8 cellular contexts compared by ENCODE assay signal in genomic region chr1:203216274-203217138, GRCh38. TPM values are rescaled to one million over a fixed set of nuclear protein-coding genes. Genes with fewer than 3 reads are reported as not detected.
A peak's percentile ranks its signal among the peaks of the same experiment; 100 is the strongest.
DNase-seq lines count a peak whose midpoint lies in the region; ATAC-seq and TF ChIP-seq lines count a peak whose summit lies in the region.

No MANE protein-coding gene starts in this region.

- no peaks in the 10 kb centered on the region for H3K9me3 ChIP-seq in H9 (ENCODE audit: control insufficient read depth, low read depth, low read length)
- H3K9me3 ChIP-seq in liver (ENCODE audit: control insufficient read depth in 4 of 4, low read length in 3 of 4): no peaks in the 10 kb centered on the region

- peaks cover 10% of the 10 kb centered on the region for H3K27me3 Mint-ChIP-seq in H9 (ENCODE audit: low read depth)
- peaks cover 21% of the 10 kb centered on the region for H3K27me3 Mint-ChIP-seq in stimulated activated memory B cell treated with anti-CD40 and anti-IgM and Interleukin-4, amounts not matched to agents 10 μg/mL and 1 μg/mL and 100 μg/mL, for 72 hours

- H3K23ac ChIP-seq in H9 (ENCODE audit: insufficient read length, low read depth, low read length): no peak overlapping the region

- peaks cover 13 to 29% of the 10 kb centered on the region in 2 experiments for H3K4me1 Mint-ChIP-seq in H9
- H3K4me1 Mint-ChIP-seq in stimulated activated memory B cell treated with anti-CD40 and anti-IgM and Interleukin-4, amounts not matched to agents 10 μg/mL and 1 μg/mL and 100 μg/mL, for 72 hours: peaks cover 5% of the 10 kb centered on the region

- no peak overlapping the region for H2BK20ac ChIP-seq in H9 (ENCODE audit: low read depth, low read length, poor library complexity, severe bottlenecking)

- H3K4me3 Mint-ChIP-seq in H9: no peak overlapping the region; a peak in 1 of 5 replicates
- no peak overlapping the region for H3K4me3 Mint-ChIP-seq in stimulated activated memory B cell treated with anti-CD40 and anti-IgM and Interleukin-4, amounts not matched to agents 10 μg/mL and 1 μg/mL and 100 μg/mL, for 72 hours

- no peak overlapping the region for H4K5ac ChIP-seq in H9 (ENCODE audit: insufficient read length, low read depth, low read length)

- H3K4me1 ChIP-seq in H9 (ENCODE audit: insufficient read depth, low read length) (no peaks in the 10 kb centered on the region; the same call in 1 of the 2 replicates), liver (ENCODE audit: control insufficient read depth in 4 of 4, insufficient read depth in 4 of 4, low read length in 3 of 4) (no peaks in the 10 kb centered on the region)

- H2AFZ ChIP-seq in H9 (ENCODE audit: low read length): no peak overlapping the region

- no peak overlapping the region for H2BK120ac ChIP-seq in H9 (ENCODE audit: low read depth, low read length, poor library complexity, severe bottlenecking)

- H3K36me3 ChIP-seq in liver (ENCODE audit: control insufficient read depth in 4 of 4, insufficient read depth in 3 of 4, low read depth in 1 of 4, low read length in 3 of 4): no peaks in the 10 kb centered on the region

- H3K9ac ChIP-seq in H9 (ENCODE audit: extremely low read depth, insufficient read length, low read length) (no peak overlapping the region), liver (ENCODE audit: low read depth in 1 of 2, low read length in 2 of 2) (no peak overlapping the region)

- no peaks in the 10 kb centered on the region; a peak in 1 of 5 replicates for H3K9me3 Mint-ChIP-seq in H9
- no peaks in the 10 kb centered on the region for H3K9me3 Mint-ChIP-seq in stimulated activated memory B cell treated with anti-CD40 and anti-IgM and Interleukin-4, amounts not matched to agents 10 μg/mL and 1 μg/mL and 100 μg/mL, for 72 hours

- H3K79me2 ChIP-seq in H9 (ENCODE audit: insufficient read depth, low read length): no peaks in the 10 kb centered on the region

- H3K79me1 ChIP-seq in H9 (ENCODE audit: insufficient read depth, low read depth, low read length, poor library complexity, severe bottlenecking): no peaks in the 10 kb centered on the region

- H3K4ac ChIP-seq in H9 (ENCODE audit: low read depth, low read length): no peak overlapping the region

- no peak overlapping the region for H2BK5ac ChIP-seq in H9 (ENCODE audit: insufficient read length, low read length)

- H3K18ac ChIP-seq in H9 (ENCODE audit: insufficient read length, low read depth, low read length): no peak overlapping the region

- H4K91ac ChIP-seq in H9 (ENCODE audit: insufficient read length, low read depth, low read length): no peak overlapping the region

- H3K36me3 Mint-ChIP-seq in H9 (ENCODE audit: insufficient read depth in 1 of 3, low read depth in 3 of 3): no peaks in the 10 kb centered on the region; a peak in 1 of 7 replicates
- no peaks in the 10 kb centered on the region for H3K36me3 Mint-ChIP-seq in stimulated activated memory B cell treated with anti-CD40 and anti-IgM and Interleukin-4, amounts not matched to agents 10 μg/mL and 1 μg/mL and 100 μg/mL, for 72 hours

- no peak overlapping the region for H3K56ac ChIP-seq in H9 (ENCODE audit: insufficient read length, low read depth, low read length)

- H3K4me2 ChIP-seq in H9 (ENCODE audit: insufficient read depth, insufficient read length, low read length): no peak overlapping the region

- no peak overlapping the region; a peak in 1 of 7 replicates for H3K27ac Mint-ChIP-seq in H9
- no peak overlapping the region for H3K27ac Mint-ChIP-seq in stimulated activated memory B cell treated with anti-CD40 and anti-IgM and Interleukin-4, amounts not matched to agents 10 μg/mL and 1 μg/mL and 100 μg/mL, for 72 hours

- no peak overlapping the region for H3K14ac ChIP-seq in H9 (ENCODE audit: insufficient read depth, low read length)

- H2AK5ac ChIP-seq in H9 (ENCODE audit: insufficient read length, low read length): no peak overlapping the region

- peak; percentile 70 for TF ChIP-seq CTCF in AG10803 (conservative IDR thresholded peaks at IDR 0.05; ENCODE audit: low read length)
- TF ChIP-seq CTCF in H9 (conservative IDR thresholded peaks at IDR 0.05): peak; percentile 88
- peak; percentile 83 for TF ChIP-seq CTCF in liver (IDR thresholded peaks at IDR 0.05; ENCODE audit: low read depth, low read length, missing input control)

- no peak overlapping the region for H4K8ac ChIP-seq in H9 (replicated peaks; ENCODE audit: insufficient read length, low read depth, low read length)

- peak; percentile 91 for TF ChIP-seq RAD21 in liver (IDR thresholded peaks at IDR 0.05)

- H3K4me3 ChIP-seq in AG10803 (ENCODE audit: low read length) (no peak overlapping the region), liver (ENCODE audit: low read depth in 1 of 3, low read length in 3 of 3) (no peak overlapping the region)

- H3K27ac ChIP-seq in H9 (ENCODE audit: insufficient read length, low read depth, low read length): no peak overlapping the region
- no peak overlapping the region for H3K27ac ChIP-seq in liver (ENCODE audit: low read depth in 1 of 2, low read length in 2 of 2)

- H2BK15ac ChIP-seq in H9 (ENCODE audit: low read depth, low read length): no peak overlapping the region

- H3K23me2 ChIP-seq in H9 (ENCODE audit: insufficient read length, low read depth, low read length, poor library complexity, severe bottlenecking): no peaks in the 10 kb centered on the region

- WGBS in H9 (ENCODE audit: extremely low coverage, insufficient read length, low lambda C conversion rate): no CpG with 5 or more reads among the region's 19 CpGs
- WGBS in liver: 38% methylated on average over 19 of the region's 19 CpGs

- H3K27me3 ChIP-seq in H9 (ENCODE audit: insufficient read depth, low read length) (no peaks in the 10 kb centered on the region), liver (ENCODE audit: control insufficient read depth in 4 of 4, insufficient read depth in 4 of 4, low read length in 3 of 4) (no peaks in the 10 kb centered on the region)

- H4K20me1 ChIP-seq in H9 (ENCODE audit: control insufficient read depth, insufficient read depth, insufficient read length): no peaks in the 10 kb centered on the region

- no peak for ATAC-seq in stimulated activated memory B cell treated with anti-CD40 and anti-IgM and Interleukin-4, amounts not matched to agents 10 μg/mL and 1 μg/mL and 100 μg/mL, for 72 hours

- H3T11ph ChIP-seq in H9 (ENCODE audit: low read length): no peak overlapping the region

- no peak overlapping the region for H2BK12ac ChIP-seq in H9 (ENCODE audit: insufficient read length, low read depth, low read length)

- peak; percentile 61 for DNase-seq in AG10803 (ENCODE audit: low read depth)
- DNase-seq in H9: peak; percentile 83
- DNase-seq in NCI-H460 (ENCODE audit: extremely low read depth, low read depth): peak; percentile 71
- peak; percentile 67 for DNase-seq in activated CD4-positive, alpha-beta T cell treated with anti-CD3 and anti-CD28 coated beads for 48 hours
- DNase-seq in dedifferentiated amniotic fluid mesenchymal stem cell (ENCODE audit: extremely low spot score): peak; percentile 51
- DNase-seq in stimulated activated CD8-positive, alpha-beta memory T cell treated with anti-CD3 and anti-CD28 coated beads, Interleukin-12 subunit alpha, Interleukin-12 subunit beta, amount 100 ng/mL, for 1 hour (ENCODE audit: low read depth): peak; percentile 27

TF ChIP-seq in liver, 16 proteins besides CTCF, POLR2A, EP300 and RAD21:
- TF ChIP-seq NR2F2 (IDR thresholded peaks at IDR 0.05) (no peak), FOXA1 (IDR thresholded peaks at IDR 0.05) (no peak), EGR1 (IDR thresholded peaks at IDR 0.05; ENCODE audit: low read depth in 2 of 2) (no peak), MAX (IDR thresholded peaks at IDR 0.05) (peak; percentile 61), JUND (IDR thresholded peaks at IDR 0.05) (no peak), HNF4G (IDR thresholded peaks at IDR 0.05) (no peak)
TF ChIP-seq in liver: peak in this region for 1.

RNA-seq across cellular contexts. Expression of gene CHIT1, which starts 13.0 kb away (rescaled TPM):
- total RNA-seq in H9 (2021): not detected in 2 replicates
- not detected in 2 replicates for total RNA-seq in NCI-H460 (2014; rRNA removed; shearing (Covaris generic))
- polyA plus RNA-seq in NCI-H460 (2014; cell fraction: nucleus; rRNA removed): not detected in 2 replicates
- under 1 TPM in 1 of 2 donors, not detected in 1; under 0.01 TPM for total RNA-seq in liver
- polyA plus RNA-seq in liver: under 1 TPM in 1 of 2 donors, not detected in 1; 0.07 TPM

RNA-seq across cellular contexts. Expression of gene CHI3L1, which starts 30.0 kb away (rescaled TPM):
- not detected in 2 replicates for total RNA-seq in H9 (2021)
- not detected in 2 replicates for total RNA-seq in NCI-H460 (2014; rRNA removed; shearing (Covaris generic))
- polyA plus RNA-seq in NCI-H460 (2014; cell fraction: nucleus; rRNA removed): not detected in 2 replicates
- 10 to 100 TPM in 1 of 2 donors, 1 to 10 TPM in 1; 5.0 to 26.7 TPM for total RNA-seq in liver
- polyA plus RNA-seq in liver: 10 to 100 TPM in 1 of 2 donors, 1 to 10 TPM in 1; 5.2 to 34.7 TPM

RNA-seq across cellular contexts. Expression of gene MYBPH, which starts 40.9 kb away (rescaled TPM):
- total RNA-seq in H9 (2021) (not detected in 2 replicates), liver (under 1 TPM in 1 of 2 donors, not detected in 1; 0.09 TPM)
- not detected in 2 replicates for total RNA-seq in NCI-H460 (2014; rRNA removed; shearing (Covaris generic))
- polyA plus RNA-seq in NCI-H460 (2014; cell fraction: nucleus; rRNA removed): not detected in 2 replicates
- not detected for polyA plus RNA-seq in liver

Comparison
In these comparisons a context has a peak if more than half of its experiments do, and no peak if none do; other contexts are left out.
1. DNase-seq: peak in every context shown above with its lines; median percentile 83 in H9; 71 in NCI-H460; 67 in activated CD4-positive, alpha-beta T cell treated with anti-CD3 and anti-CD28 coated beads for 48 hours; 61 in AG10803; 51 in dedifferentiated amniotic fluid mesenchymal stem cell; 27 in stimulated activated CD8-positive, alpha-beta memory T cell treated with anti-CD3 and anti-CD28 coated beads, Interleukin-12 subunit alpha, Interleukin-12 subunit beta, amount 100 ng/mL, for 1 hour.